22 cellular contexts compared by ENCODE assay signal in genomic region chr16:51509336-51509735, GRCh38.
"Had no signal": no experiment of that assay in that cellular context is flagged by ENCODE, and none has a peak within 500 bp of the region (broad histone marks: within the 10 kb centered on the region; RNA-seq: fewer than 3 reads in every experiment).

No MANE protein-coding gene starts in this region.

- H3K4me3 Mint-ChIP-seq: activated CD8-positive, alpha-beta T cell treated with anti-CD3 and anti-CD28 coated beads, Interleukin-2, amount 10 ng/mL, durations not matched to agents 7 days and 5 days; activated naive CD8-positive, alpha-beta T cell; nephron progenitor cell; type B pancreatic cell had no signal

- H3K27ac Mint-ChIP-seq: activated CD8-positive, alpha-beta T cell treated with anti-CD3 and anti-CD28 coated beads, Interleukin-2, amount 10 ng/mL, durations not matched to agents 7 days and 5 days; activated naive CD8-positive, alpha-beta T cell; nephron progenitor cell; type B pancreatic cell had no signal

- H3K27me3 ChIP-seq: adrenal gland, ascending aorta, gastroesophageal sphincter, pancreas, right atrium auricular region had no signal

- H3K36me3 ChIP-seq: adrenal gland, ascending aorta, gastroesophageal sphincter, pancreas, right atrium auricular region, thoracic aorta had no signal

- H3K27ac ChIP-seq: adrenal gland, ascending aorta, gastroesophageal sphincter, pancreas, psoas muscle, right atrium auricular region, thoracic aorta had no signal

- H3K4me1 Mint-ChIP-seq: nephron progenitor cell had no signal

- ATAC-seq: activated CD8-positive, alpha-beta T cell treated with anti-CD3 and anti-CD28 coated beads, Interleukin-2, amount 10 ng/mL, durations not matched to agents 7 days and 5 days; esophagus mucosa; gastroesophageal sphincter; left ventricle myocardium superior; pancreas; psoas muscle had no signal

- H3K4me3 ChIP-seq: adrenal gland, ascending aorta, gastroesophageal sphincter, pancreas, psoas muscle, right atrium auricular region, thoracic aorta had no signal

- H3K9me3 ChIP-seq: adrenal gland, ascending aorta, pancreas, psoas muscle, thoracic aorta had no signal

- H3K27me3 Mint-ChIP-seq: activated naive CD8-positive, alpha-beta T cell had no signal

- H3K4me1 ChIP-seq: adrenal gland, ascending aorta, gastroesophageal sphincter, pancreas, psoas muscle, right atrium auricular region had no signal

- DNase-seq: activated CD4-positive, alpha-beta T cell treated with anti-CD3 and anti-CD28 coated beads for 1 hour; activated CD4-positive, alpha-beta T cell treated with anti-CD3 and anti-CD28 coated beads, Interleukin-2, amount 50 U/mL, for 1 hour; activated CD8-positive, alpha-beta T cell treated with anti-CD3 and anti-CD28 coated beads, Interleukin-2, amount 10 ng/mL, durations not matched to agents 7 days and 5 days; adrenal gland; central memory CD4-positive, alpha-beta T cell; dermis blood vessel endothelial cell; effector CD8-positive, alpha-beta T cell; head of caudate nucleus; hypothalamus; left ventricle myocardium superior; nephron progenitor cell; pancreas; psoas muscle; stimulated activated CD4-positive, alpha-beta T cell treated with anti-CD3 and anti-CD28 coated beads, Interleukin-4, amount 100 ng/mL, for 24 hours; stimulated activated naive CD4-positive, alpha-beta T cell treated with Interleukin-2 at 50 U/mL for 16 hours had no signal

- H3K36me3 Mint-ChIP-seq: activated naive CD8-positive, alpha-beta T cell; type B pancreatic cell had no signal
